1 cellular context compared by ENCODE assay signal in the genomic region with DNA sequence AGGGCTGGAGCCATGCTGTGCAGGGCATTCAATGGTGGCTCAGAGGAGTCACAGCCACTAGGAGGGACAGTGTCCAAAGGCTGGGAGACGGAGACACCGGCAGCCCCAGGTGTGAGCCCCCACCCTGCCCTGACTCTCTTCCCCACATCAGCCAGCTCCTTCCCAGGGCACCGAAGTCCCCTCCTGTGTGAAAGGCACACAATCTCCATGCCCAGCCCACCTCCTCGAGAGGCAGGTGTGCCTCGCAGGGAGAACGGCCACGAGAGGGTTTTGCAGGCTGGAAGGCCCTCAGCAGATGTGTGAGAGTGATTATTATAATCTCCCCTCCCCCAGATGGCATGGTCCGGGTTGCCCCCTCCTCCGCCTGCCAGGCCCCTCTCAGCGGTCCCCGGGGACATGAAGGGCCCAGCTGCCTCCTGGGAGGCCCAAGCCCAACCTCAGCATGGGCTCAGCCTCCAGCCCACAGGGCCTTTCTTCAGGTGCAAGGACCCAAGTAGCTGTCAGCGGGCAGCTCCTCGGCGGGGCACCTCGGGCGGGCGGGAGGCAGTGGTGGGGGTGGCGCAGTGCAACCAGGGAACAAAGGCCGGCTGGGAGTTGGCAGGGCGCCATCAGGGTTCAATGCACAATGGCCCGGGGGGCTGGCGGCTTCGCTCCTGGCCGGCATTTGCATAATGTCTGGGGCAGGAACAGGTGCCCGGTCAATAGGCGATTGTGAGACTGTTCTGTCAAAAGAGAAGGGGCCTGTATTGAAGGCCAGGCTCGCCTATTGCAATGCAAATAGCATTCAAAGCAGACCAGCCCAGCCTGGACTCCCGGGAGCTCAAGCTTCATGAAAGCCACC.
TF ChIP-seq lines count a peak whose summit lies in the region.

No MANE protein-coding gene starts in this region.

TF ChIP-seq in HepG2, 621 proteins besides CTCF, POLR2A, EP300 and RAD21 (continued from another document and continues in another):
- TF ChIP-seq PATZ1 (CRISPR knock-in tag; IDR thresholded peaks at IDR 0.05) (peak; percentile 86), ZNF557 (CRISPR knock-in tag; IDR thresholded peaks at IDR 0.05) (no peak), ZMYM4 (CRISPR knock-in tag; IDR thresholded peaks at IDR 0.05) (no peak), ZNF281 (CRISPR knock-in tag; IDR thresholded peaks at IDR 0.05; ENCODE audit: borderline replicate concordance) (peak; percentile 80; the same call in 1 of the 2 replicates), ZNF33B (CRISPR knock-in tag; IDR thresholded peaks at IDR 0.05) (no peak), GPN1 (CRISPR knock-in tag; IDR thresholded peaks at IDR 0.05; ENCODE audit: borderline replicate concordance) (no peak), ELF1 (CRISPR knock-in tag; IDR thresholded peaks at IDR 0.05) (no peak), ZNF543 (CRISPR knock-in tag; IDR thresholded peaks at IDR 0.05) (no peak), KDM2A (CRISPR knock-in tag; IDR thresholded peaks at IDR 0.05; ENCODE audit: borderline replicate concordance, low read depth) (no peak), ZNF124 (CRISPR knock-in tag; IDR thresholded peaks at IDR 0.05) (no peak), RARG (CRISPR knock-in tag; IDR thresholded peaks at IDR 0.05; ENCODE audit: low read depth) (no peak), TAF15 (IDR thresholded peaks at IDR 0.05; ENCODE audit: low read depth, low read length, poor library complexity, severe bottlenecking) (no peak), ATF1 (CRISPR knock-in tag; IDR thresholded peaks at IDR 0.05) (no peak), POLR2AphosphoS2 (IDR thresholded peaks at IDR 0.05; ENCODE audit: low read depth, low read length) (no peak), ZNF766 (CRISPR knock-in tag; IDR thresholded peaks at IDR 0.05; ENCODE audit: borderline replicate concordance) (no peak), NFRKB (IDR thresholded peaks at IDR 0.05) (no peak), ZSCAN25 (CRISPR knock-in tag; IDR thresholded peaks at IDR 0.05) (no peak), PTBP1 (IDR thresholded peaks at IDR 0.05; ENCODE audit: low read depth, low read length, poor library complexity, severe bottlenecking) (no peak), ZNF160 (CRISPR knock-in tag; IDR thresholded peaks at IDR 0.05) (no peak), SNAPC2 (CRISPR knock-in tag; IDR thresholded peaks at IDR 0.05) (no peak), RFX1 (IDR thresholded peaks at IDR 0.05) (no peak), ATF7 (IDR thresholded peaks at IDR 0.05) (no peak), ATF7 (CRISPR knock-in tag; IDR thresholded peaks at IDR 0.05) (no peak), SOX5 (CRISPR knock-in tag; IDR thresholded peaks at IDR 0.05; ENCODE audit: borderline replicate concordance) (peak; percentile 93), TCF7 (IDR thresholded peaks at IDR 0.05; ENCODE audit: low read depth) (no peak), NFKBIZ (CRISPR knock-in tag; IDR thresholded peaks at IDR 0.05) (no peak), TOE1 (CRISPR knock-in tag; IDR thresholded peaks at IDR 0.05) (no peak), RORA (CRISPR knock-in tag; IDR thresholded peaks at IDR 0.05) (no peak), ZNF256 (CRISPR knock-in tag; conservative IDR thresholded peaks at IDR 0.05) (no peak), ZNF761 (CRISPR knock-in tag; conservative IDR thresholded peaks at IDR 0.05) (no peak), ZNF451 (CRISPR knock-in tag; IDR thresholded peaks at IDR 0.05) (no peak), BRD4 (CRISPR knock-in tag; IDR thresholded peaks at IDR 0.05) (no peak), REST (IDR thresholded peaks at IDR 0.05; ENCODE audit: borderline replicate concordance in 1 of 2, low read depth in 1 of 2, low read length in 2 of 2) (no peak), SATB2 (CRISPR knock-in tag; IDR thresholded peaks at IDR 0.05) (no peak), TMF1 (CRISPR knock-in tag; IDR thresholded peaks at IDR 0.05; ENCODE audit: low read depth) (no peak), ZNF816 (CRISPR knock-in tag; IDR thresholded peaks at IDR 0.05; ENCODE audit: borderline replicate concordance) (no peak), NR2C2 (CRISPR knock-in tag; IDR thresholded peaks at IDR 0.05; ENCODE audit: borderline replicate concordance) (no peak), MLLT10 (CRISPR knock-in tag; IDR thresholded peaks at IDR 0.05) (no peak)
- TF ChIP-seq, protein P1, sequence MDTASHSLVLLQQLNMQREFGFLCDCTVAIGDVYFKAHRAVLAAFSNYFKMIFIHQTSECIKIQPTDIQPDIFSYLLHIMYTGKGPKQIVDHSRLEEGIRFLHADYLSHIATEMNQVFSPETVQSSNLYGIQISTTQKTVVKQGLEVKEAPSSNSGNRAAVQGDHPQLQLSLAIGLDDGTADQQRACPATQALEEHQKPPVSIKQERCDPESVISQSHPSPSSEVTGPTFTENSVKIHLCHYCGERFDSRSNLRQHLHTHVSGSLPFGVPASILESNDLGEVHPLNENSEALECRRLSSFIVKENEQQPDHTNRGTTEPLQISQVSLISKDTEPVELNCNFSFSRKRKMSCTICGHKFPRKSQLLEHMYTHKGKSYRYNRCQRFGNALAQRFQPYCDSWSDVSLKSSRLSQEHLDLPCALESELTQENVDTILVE (CRISPR knock-in tag; IDR thresholded peaks at IDR 0.05): no peak
- TF ChIP-seq, protein P2, sequence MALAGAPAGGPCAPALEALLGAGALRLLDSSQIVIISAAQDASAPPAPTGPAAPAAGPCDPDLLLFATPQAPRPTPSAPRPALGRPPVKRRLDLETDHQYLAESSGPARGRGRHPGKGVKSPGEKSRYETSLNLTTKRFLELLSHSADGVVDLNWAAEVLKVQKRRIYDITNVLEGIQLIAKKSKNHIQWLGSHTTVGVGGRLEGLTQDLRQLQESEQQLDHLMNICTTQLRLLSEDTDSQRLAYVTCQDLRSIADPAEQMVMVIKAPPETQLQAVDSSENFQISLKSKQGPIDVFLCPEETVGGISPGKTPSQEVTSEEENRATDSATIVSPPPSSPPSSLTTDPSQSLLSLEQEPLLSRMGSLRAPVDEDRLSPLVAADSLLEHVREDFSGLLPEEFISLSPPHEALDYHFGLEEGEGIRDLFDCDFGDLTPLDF (CRISPR knock-in tag; IDR thresholded peaks at IDR 0.05): no peak
- TF ChIP-seq, protein P3, sequence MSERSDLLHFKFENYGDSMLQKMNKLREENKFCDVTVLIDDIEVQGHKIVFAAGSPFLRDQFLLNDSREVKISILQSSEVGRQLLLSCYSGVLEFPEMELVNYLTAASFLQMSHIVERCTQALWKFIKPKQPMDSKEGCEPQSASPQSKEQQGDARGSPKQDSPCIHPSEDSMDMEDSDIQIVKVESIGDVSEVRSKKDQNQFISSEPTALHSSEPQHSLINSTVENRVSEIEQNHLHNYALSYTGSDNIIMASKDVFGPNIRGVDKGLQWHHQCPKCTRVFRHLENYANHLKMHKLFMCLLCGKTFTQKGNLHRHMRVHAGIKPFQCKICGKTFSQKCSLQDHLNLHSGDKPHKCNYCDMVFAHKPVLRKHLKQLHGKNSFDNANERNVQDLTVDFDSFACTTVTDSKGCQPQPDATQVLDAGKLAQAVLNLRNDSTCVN (CRISPR knock-in tag; IDR thresholded peaks at IDR 0.05; ENCODE audit: borderline replicate concordance): no peak
- TF ChIP-seq, protein P4, sequence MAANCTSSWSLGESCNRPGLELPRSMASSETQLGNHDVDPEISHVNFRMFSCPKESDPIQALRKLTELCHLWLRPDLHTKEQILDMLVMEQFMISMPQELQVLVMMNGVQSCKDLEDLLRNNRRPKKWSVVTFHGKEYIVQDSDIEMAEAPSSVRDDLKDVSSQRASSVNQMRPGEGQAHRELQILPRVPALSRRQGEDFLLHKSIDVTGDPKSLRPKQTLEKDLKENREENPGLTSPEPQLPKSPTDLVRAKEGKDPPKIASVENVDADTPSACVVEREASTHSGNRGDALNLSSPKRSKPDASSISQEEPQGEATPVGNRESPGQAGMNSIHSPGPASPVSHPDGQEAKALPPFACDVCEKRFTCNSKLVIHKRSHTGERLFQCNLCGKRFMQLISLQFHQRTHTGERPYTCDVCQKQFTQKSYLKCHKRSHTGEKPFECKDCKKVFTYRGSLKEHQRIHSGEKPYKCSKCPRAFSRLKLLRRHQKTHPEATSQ (CRISPR knock-in tag; IDR thresholded peaks at IDR 0.05; ENCODE audit: borderline replicate concordance): no peak
- TF ChIP-seq, protein P5, sequence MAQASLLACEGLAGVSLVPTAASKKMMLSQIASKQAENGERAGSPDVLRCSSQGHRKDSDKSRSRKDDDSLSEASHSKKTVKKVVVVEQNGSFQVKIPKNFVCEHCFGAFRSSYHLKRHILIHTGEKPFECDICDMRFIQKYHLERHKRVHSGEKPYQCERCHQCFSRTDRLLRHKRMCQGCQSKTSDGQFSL (CRISPR knock-in tag; IDR thresholded peaks at IDR 0.05): no peak
- TF ChIP-seq, protein P6, sequence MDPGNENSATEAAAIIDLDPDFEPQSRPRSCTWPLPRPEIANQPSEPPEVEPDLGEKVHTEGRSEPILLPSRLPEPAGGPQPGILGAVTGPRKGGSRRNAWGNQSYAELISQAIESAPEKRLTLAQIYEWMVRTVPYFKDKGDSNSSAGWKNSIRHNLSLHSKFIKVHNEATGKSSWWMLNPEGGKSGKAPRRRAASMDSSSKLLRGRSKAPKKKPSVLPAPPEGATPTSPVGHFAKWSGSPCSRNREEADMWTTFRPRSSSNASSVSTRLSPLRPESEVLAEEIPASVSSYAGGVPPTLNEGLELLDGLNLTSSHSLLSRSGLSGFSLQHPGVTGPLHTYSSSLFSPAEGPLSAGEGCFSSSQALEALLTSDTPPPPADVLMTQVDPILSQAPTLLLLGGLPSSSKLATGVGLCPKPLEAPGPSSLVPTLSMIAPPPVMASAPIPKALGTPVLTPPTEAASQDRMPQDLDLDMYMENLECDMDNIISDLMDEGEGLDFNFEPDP (CRISPR knock-in tag; conservative IDR thresholded peaks at IDR 0.05): no peak
